ENCODE assay signal across 8 cellular contexts in the genomic region with DNA sequence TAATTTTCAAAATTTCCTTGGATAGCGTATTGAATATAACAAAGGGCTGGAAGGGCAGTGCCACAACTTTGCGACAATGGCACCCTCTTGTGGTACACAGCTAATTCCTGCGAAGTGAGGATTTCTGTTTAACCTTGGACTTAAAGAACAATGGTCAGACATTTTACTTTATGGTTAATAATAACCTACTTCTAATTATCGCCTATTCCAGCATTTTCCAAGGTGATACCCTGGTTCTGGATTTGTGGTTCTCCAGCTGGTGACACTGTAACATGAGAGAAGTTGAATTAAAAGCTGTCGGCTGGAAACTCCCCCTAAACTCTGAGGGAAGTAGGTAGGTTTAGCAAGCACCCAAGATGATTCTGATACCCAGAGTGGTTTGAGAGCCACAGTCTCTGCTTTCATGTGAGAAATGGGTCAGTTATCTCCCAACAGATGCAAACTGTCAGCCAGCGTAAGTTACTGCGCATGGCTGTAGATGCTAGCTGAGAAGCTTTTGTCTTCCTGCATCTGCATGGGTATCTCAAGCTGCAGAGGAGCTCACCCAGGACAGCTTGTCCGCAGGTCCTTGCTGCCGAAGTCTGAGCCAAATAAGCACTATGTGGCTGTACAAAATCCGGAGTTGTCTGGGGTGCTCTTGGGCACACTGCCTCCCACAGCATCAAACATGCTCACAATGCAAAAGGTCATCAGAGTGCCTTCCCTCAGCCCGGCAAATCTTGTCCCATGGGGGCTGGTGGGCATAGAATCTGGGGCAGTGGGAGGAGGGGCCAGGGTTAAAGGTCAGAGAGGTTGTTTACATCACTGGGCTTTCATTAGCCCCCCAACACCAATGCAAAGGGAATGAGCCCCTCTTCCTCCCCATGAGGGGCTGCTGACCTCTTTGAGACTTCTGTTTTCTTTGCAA. TPM values are rescaled to one million over a fixed set of nuclear protein-coding genes. Genes with fewer than 3 reads are reported as not detected.
DNase-seq lines count a peak whose midpoint lies in the region; ATAC-seq and TF ChIP-seq lines count a peak whose summit lies in the region.

No MANE protein-coding gene starts in this region.

- no peaks in the 10 kb centered on the region for H4K20me1 ChIP-seq in Karpas-422 (ENCODE audit: insufficient read depth, low read depth, low read length)

- peak; percentile 35 for DNase-seq in GM12864 (ENCODE audit: low read depth)
- DNase-seq in Karpas-422, result peak; percentile 84
- DNase-seq in SHP77 treated with DMSO at 0.1 percent for 48 hours (lab: John Stamatoyannopoulos, UW), result peak; percentile 43
- peak; percentile 80 for DNase-seq in astrocyte of the spinal cord (ENCODE audit: low read depth, low spot score)
- peak; percentile 19 to 57 for DNase-seq in hippocampal formation (lab: John Stamatoyannopoulos, UW)
- DNase-seq in smooth muscle cell of the brain vasculature (ENCODE audit: low read depth, low spot score), result peak; percentile 67

- no peak overlapping the region for H3K4me2 ChIP-seq in Karpas-422 (ENCODE audit: low read depth, low read length, poor library complexity, severe bottlenecking)

- H3K36me3 ChIP-seq in ACC112 (ENCODE audit: insufficient read depth, low read length) (no peaks in the 10 kb centered on the region), Karpas-422 (ENCODE audit: insufficient read depth, low read length) (no peaks in the 10 kb centered on the region)

- peaks cover 9% of the 10 kb centered on the region for H3K4me1 ChIP-seq in ACC112 (ENCODE audit: control insufficient read depth, insufficient read depth, low read length, unreplicated experiment)
- no peaks in the 10 kb centered on the region for H3K4me1 ChIP-seq in Karpas-422 (ENCODE audit: low read length)

- H3K9me3 ChIP-seq in Karpas-422 (ENCODE audit: low read length), result no peaks in the 10 kb centered on the region

- ATAC-seq in GM19467 (IDR thresholded peaks at IDR 0.05; ENCODE audit: unreplicated experiment), result no peak

- peak; percentile 71 for TF ChIP-seq CTCF in GM12864 (IDR thresholded peaks at IDR 0.05; ENCODE audit: low read depth, low read length, missing control alignments)
- TF ChIP-seq CTCF in astrocyte of the spinal cord (IDR thresholded peaks at IDR 0.05; ENCODE audit: low read depth, low read length), result peak; percentile 75

- H3K27me3 ChIP-seq in ACC112 (ENCODE audit: insufficient read depth, low read length) (no peaks in the 10 kb centered on the region), Karpas-422 (ENCODE audit: low read length) (no peaks in the 10 kb centered on the region)

- H3K9ac ChIP-seq in Karpas-422 (ENCODE audit: low read length), result no peak overlapping the region

- in situ Hi-C loops in astrocyte of the spinal cord (cut with HindIII; ENCODE audit: low sequenced_read_pairs), result loop anchor here (10.0 kb wide), 1 partner anchor 134 kb away; no protein-coding TSS in a partner anchor

- no peaks in the 10 kb centered on the region for H3K9me2 ChIP-seq in Karpas-422 (replicated peaks; ENCODE audit: insufficient read depth, low read length)

- no peaks in the 10 kb centered on the region for H3K79me2 ChIP-seq in ACC112 (ENCODE audit: control insufficient read depth, insufficient read depth, low read length, unreplicated experiment)
- no peaks in the 10 kb centered on the region for H3K79me2 ChIP-seq in Karpas-422 (ENCODE audit: low read length)

- no peak overlapping the region for H3K4me3 ChIP-seq in ACC112 (ENCODE audit: low read depth, low read length)
- no peak overlapping the region for H3K4me3 ChIP-seq in GM12864 (ENCODE audit: low read depth, low read length)
- H3K4me3 ChIP-seq in Karpas-422 (ENCODE audit: low read length), result no peak overlapping the region
- no peak overlapping the region for H3K4me3 ChIP-seq in astrocyte of the spinal cord (ENCODE audit: low read depth, low read length)

- H2AFZ ChIP-seq in ACC112 (ENCODE audit: low read length, unreplicated experiment) (peak overlapping the region; percentile 55), Karpas-422 (ENCODE audit: low read length) (no peak overlapping the region)

- H3K27ac ChIP-seq in ACC112 (ENCODE audit: low read depth, low read length) (no peak overlapping the region), Karpas-422 (ENCODE audit: low read length) (no peak overlapping the region)

RNA-seq across cellular contexts. Expression of gene CHSY1, which starts 6.6 kb away (rescaled TPM):
- 10.5 and 11.4 TPM in 2 replicates for total RNA-seq in Karpas-422 (2014; rRNA removed; shearing (Covaris generic); ENCODE audit: low replicate concordance)

RNA-seq across cellular contexts. Expression of gene SELENOS, which starts 18.8 kb away (rescaled TPM):
- 14.9 and 27.2 TPM in 2 replicates for total RNA-seq in Karpas-422 (2014; rRNA removed; shearing (Covaris generic); ENCODE audit: low replicate concordance)

RNA-seq across cellular contexts. Expression of gene SNRPA1, which starts 36.6 kb away (rescaled TPM):
- total RNA-seq in Karpas-422 (2014; rRNA removed; shearing (Covaris generic); ENCODE audit: low replicate concordance), result 52.3 and 53.4 TPM in 2 replicates
